In genomic region chr10:102132193-102132562, GRCh38 we compare ENCODE assay signal across 8 cellular contexts. TPM values are rescaled to one million over a fixed set of nuclear protein-coding genes. Genes with fewer than 3 reads are reported as not detected.
DNase-seq lines count a peak whose midpoint lies in the region; ATAC-seq, FAIRE-seq and TF ChIP-seq lines count a peak whose summit lies in the region.

No MANE protein-coding gene starts in this region.

- no peak for TF ChIP-seq CTCF in HFF-Myc (IDR thresholded peaks at IDR 0.05; ENCODE audit: low read depth, low read length, missing control alignments)

- H3K27me3 Mint-ChIP-seq in activated CD4-positive, alpha-beta memory T cell treated with anti-CD3 and anti-CD28 coated beads, Interleukin-2, amount 10 ng/mL, durations not matched to agents 7 days and 5 days: no peaks in the 10 kb centered on the region

- H3K27ac ChIP-seq in iPS DF 6.9 (ENCODE audit: low read length) (no peak overlapping the region), small intestine (ENCODE audit: low read depth in 1 of 2, low read length in 1 of 2) (peak overlapping the region; percentile 54 to 70)

- POLR2A ChIA-PET in activated CD4-positive, alpha-beta memory T cell treated with anti-CD3 and anti-CD28 coated beads, Interleukin-2, amount 10 ng/mL, durations not matched to agents 7 days and 5 days (lab: Charles Lee): interaction anchor here (0.6 to 3.2 kb wide), 7 partner anchors 10 to 322 kb away, joined by 3 to 18 read pairs (median 6); no protein-coding TSS in a partner anchor

- H3K27me3 ChIP-seq in iPS DF 6.9 (ENCODE audit: control insufficient read depth, insufficient read depth, low read length) (no peaks in the 10 kb centered on the region), small intestine (ENCODE audit: control insufficient read depth in 2 of 2, insufficient read depth in 2 of 2, low read length in 2 of 2) (no peaks in the 10 kb centered on the region)

- no CpG with 5 or more reads among the region's 8 CpGs for WGBS in iPS DF 6.9 (ENCODE audit: insufficient coverage, insufficient read length)
- WGBS in small intestine, 3 donors: 15 to 25% (median 21%) methylated on average over 8 of the region's 8 CpGs

- no peak for ATAC-seq in GM21367 (IDR thresholded peaks at IDR 0.05; ENCODE audit: unreplicated experiment)
- ATAC-seq in GM19035 (IDR thresholded peaks at IDR 0.05; ENCODE audit: unreplicated experiment): no peak
- no peak for ATAC-seq in GM19455 (IDR thresholded peaks at IDR 0.05; ENCODE audit: unreplicated experiment)

- peak overlapping the region; percentile 96 for H3K27ac Mint-ChIP-seq in activated CD4-positive, alpha-beta memory T cell treated with anti-CD3 and anti-CD28 coated beads, Interleukin-2, amount 10 ng/mL, durations not matched to agents 7 days and 5 days

- H3K36me3 ChIP-seq in iPS DF 6.9 (ENCODE audit: control insufficient read depth, insufficient read depth, low read length) (no peaks in the 10 kb centered on the region), small intestine (ENCODE audit: control insufficient read depth in 2 of 2, insufficient read depth in 2 of 2, low read length in 2 of 2) (no peaks in the 10 kb centered on the region)

- H3K4me3 ChIP-seq in HFF-Myc (replicated peaks; ENCODE audit: low read depth, low read length) (peak overlapping the region; percentile 70), iPS DF 6.9 (ENCODE audit: low read length) (peak overlapping the region; percentile 68; the same call in 1 of the 2 replicates), small intestine (ENCODE audit: low read depth in 1 of 2, low read length in 2 of 2) (no peak overlapping the region)

- DNase-seq in HFF-Myc (ENCODE audit: extremely low read depth, low read depth): no peak
- DNase-seq in activated CD4-positive, alpha-beta memory T cell treated with anti-CD3 and anti-CD28 coated beads, Interleukin-2, amount 10 ng/mL, durations not matched to agents 7 days and 5 days: no peak
- DNase-seq in iPS DF 6.9 (ENCODE audit: low read depth, low spot score): no peak
- no peak for DNase-seq in small intestine
- DNase-seq in stimulated activated CD4-positive, alpha-beta T cell treated with anti-CD3 and anti-CD28 coated beads, Interleukin-15, amount 100 ng/mL, for 24 hours: no peak

- H3K4me3 Mint-ChIP-seq in activated CD4-positive, alpha-beta memory T cell treated with anti-CD3 and anti-CD28 coated beads, Interleukin-2, amount 10 ng/mL, durations not matched to agents 7 days and 5 days: peak overlapping the region; percentile 98

- no peaks in the 10 kb centered on the region for H3K9me3 Mint-ChIP-seq in activated CD4-positive, alpha-beta memory T cell treated with anti-CD3 and anti-CD28 coated beads, Interleukin-2, amount 10 ng/mL, durations not matched to agents 7 days and 5 days

- H3K4me1 ChIP-seq in iPS DF 6.9 (ENCODE audit: control insufficient read depth, insufficient read depth, low read length) (0 out of 2 replicates have a peak, but pooled peaks cover 3% of the 10 kb centered on the region), small intestine (ENCODE audit: control insufficient read depth in 2 of 2, insufficient read depth in 1 of 2, low read depth in 1 of 2, low read length in 1 of 2) (peaks cover 2 to 6% of the 10 kb centered on the region in 2 donors)

- H3K9me3 ChIP-seq in iPS DF 6.9 (ENCODE audit: control insufficient read depth, insufficient read depth, low read length): no peaks in the 10 kb centered on the region
- no peaks in the 10 kb centered on the region for H3K9me3 ChIP-seq in small intestine (ENCODE audit: control insufficient read depth, low read depth)

- peaks cover 21% of the 10 kb centered on the region for H3K36me3 Mint-ChIP-seq in activated CD4-positive, alpha-beta memory T cell treated with anti-CD3 and anti-CD28 coated beads, Interleukin-2, amount 10 ng/mL, durations not matched to agents 7 days and 5 days (ENCODE audit: low read depth)

- FAIRE-seq in small intestine (lab: Jason Lieb, UNC): no peak

- peaks cover 40% of the 10 kb centered on the region for H3K4me1 Mint-ChIP-seq in activated CD4-positive, alpha-beta memory T cell treated with anti-CD3 and anti-CD28 coated beads, Interleukin-2, amount 10 ng/mL, durations not matched to agents 7 days and 5 days

- CTCF ChIA-PET in activated CD4-positive, alpha-beta memory T cell treated with anti-CD3 and anti-CD28 coated beads, Interleukin-2, amount 10 ng/mL, durations not matched to agents 7 days and 5 days (lab: Charles Lee): interaction anchor here (0.5 to 2.6 kb wide), 13 partner anchors 10 to 1114 kb away, joined by 3 to 18 read pairs (median 6); partner anchors contain the start of genes GBF1 and NOLC1

RNA-seq across cellular contexts. Expression of gene PPRC1, which starts 0.7 kb away (rescaled TPM):
- 10 to 100 TPM; 32.5 to 35.8 TPM for total RNA-seq in activated CD4-positive, alpha-beta memory T cell treated with anti-CD3 and anti-CD28 coated beads, Interleukin-2, amount 10 ng/mL, durations not matched to agents 7 days and 5 days
- 10 to 100 TPM in 1 of 3 donors, 1 to 10 TPM in 2; 4.5 to 15.5 (median 8.4) TPM for polyA plus RNA-seq in small intestine

RNA-seq across cellular contexts. Expression of gene LDB1, which starts 12.0 kb away (rescaled TPM):
- 10 to 100 TPM; 81.3 to 83.1 TPM for total RNA-seq in activated CD4-positive, alpha-beta memory T cell treated with anti-CD3 and anti-CD28 coated beads, Interleukin-2, amount 10 ng/mL, durations not matched to agents 7 days and 5 days
- polyA plus RNA-seq in small intestine: 10 to 100 TPM; 11.9 to 21.7 (median 11.9) TPM

RNA-seq across cellular contexts. Expression of gene NOLC1, which starts 20.0 kb away (rescaled TPM):
- 10 to 100 TPM; 57.0 to 64.3 TPM for total RNA-seq in activated CD4-positive, alpha-beta memory T cell treated with anti-CD3 and anti-CD28 coated beads, Interleukin-2, amount 10 ng/mL, durations not matched to agents 7 days and 5 days
- 10 to 100 TPM; 12.7 to 48.9 (median 19.7) TPM for polyA plus RNA-seq in small intestine

Comparison
In these comparisons a context has a peak if more than half of its experiments do, and no peak if none do; other contexts are left out.
1. H3K4me3 ChIP-seq: peak in HFF-Myc (single experiment) and iPS DF 6.9 (single experiment); none in small intestine (0 of 2).